ENCODE assay signal across 8 cellular contexts in the genomic region with DNA sequence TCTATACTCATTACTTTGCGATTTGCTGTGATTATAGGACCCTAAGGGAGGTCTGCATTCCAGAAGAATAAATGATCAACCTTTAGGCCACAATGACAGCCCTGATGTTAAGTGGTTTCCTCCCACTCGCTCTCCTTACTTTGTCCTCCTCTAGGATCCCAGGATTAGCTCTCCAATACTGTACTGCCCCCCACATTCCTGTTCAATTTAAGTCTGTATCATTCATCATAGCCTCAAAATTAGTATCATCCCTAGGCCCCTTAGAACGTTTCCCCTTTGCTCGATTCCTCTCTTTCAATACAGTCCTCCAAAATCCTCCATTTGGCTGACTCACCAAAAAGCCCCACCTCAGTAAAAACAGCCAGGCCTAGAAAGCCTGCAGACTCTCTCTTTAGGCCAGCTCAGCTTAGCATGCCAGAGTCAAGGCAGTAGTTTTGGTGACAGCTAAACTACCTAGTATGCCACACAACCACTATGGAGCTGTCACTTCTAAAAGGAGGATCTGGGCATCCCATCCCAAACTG. TPM values are rescaled to one million over a fixed set of nuclear protein-coding genes. Genes with fewer than 3 reads are reported as not detected.
DNase-seq lines count a peak whose midpoint lies in the region; ATAC-seq, FAIRE-seq and TF ChIP-seq lines count a peak whose summit lies in the region.

No MANE protein-coding gene starts in this region.

- no peaks in the 10 kb centered on the region for H4K20me1 ChIP-seq in endothelial cell of umbilical vein (replicated peaks; ENCODE audit: control insufficient read depth, extremely low read depth, insufficient read depth, low read length)

- H3K9me1 ChIP-seq in endothelial cell of umbilical vein (replicated peaks; ENCODE audit: control insufficient read depth, extremely low read depth, insufficient read depth, low read length) = no peaks in the 10 kb centered on the region

- no peak overlapping the region for H3K4me2 ChIP-seq in endothelial cell of umbilical vein (ENCODE audit: insufficient read depth, low read length)

- CTCF ChIA-PET in endothelial cell of umbilical vein (lab: Charles Lee) = interaction anchor here (2.6 to 2.8 kb wide), 2 partner anchors 14 to 28 kb away, joined by 9 to 10 read pairs; no protein-coding TSS in a partner anchor

- no peak for DNase-seq in activated CD4-positive, CD25-positive, alpha-beta regulatory T cell treated with anti-CD3 and anti-CD28 coated beads, Interleukin-2, amount 50 U/mL, for 72 hours
- DNase-seq in SJCRH30 (peak in 1 of 2 experiments; percentile 26), endothelial cell of umbilical vein (ENCODE audit: low read depth, low spot score) (peak; percentile 19), sciatic nerve (ENCODE audit: low spot score) (no peak)
- DNase-seq in stimulated activated CD4-positive, alpha-beta T cell treated with anti-CD3 and anti-CD28 coated beads, Interleukin-1b, Interleukin-23, amount 100 ng/mL, for 24 hours (ENCODE audit: low read depth in 4 of 4, low spot score in 1 of 4) = peak in 3 of 4 experiments; percentile 21 to 25 (median 25)

- peaks cover 22% of the 10 kb centered on the region for H3K4me1 ChIP-seq in SJCRH30
- peaks cover 12% of the 10 kb centered on the region for H3K4me1 ChIP-seq in endothelial cell of umbilical vein (ENCODE audit: control insufficient read depth, extremely low read depth, insufficient read depth, low read length)

- H3K9ac ChIP-seq in endothelial cell of umbilical vein (replicated peaks; ENCODE audit: extremely low read depth, insufficient read depth, low read length) = no peak overlapping the region

- H3K27ac ChIP-seq in SJCRH30 (peak overlapping the region; percentile 6; the same call in 1 of the 2 replicates), endothelial cell of umbilical vein (ENCODE audit: insufficient read depth, low read depth, low read length) (no peak overlapping the region)

- H3K4me3 ChIP-seq in SJCRH30 = no peak overlapping the region
- H3K4me3 ChIP-seq in endothelial cell of umbilical vein (replicated peaks in 1 of 3; ENCODE audit: insufficient read depth in 1 of 3, low read depth in 1 of 3, low read length in 3 of 3) = no peak overlapping the region

- intact Hi-C loops in endothelial cell of umbilical vein (cut with micrococcal nuclease) = no loop called here
- intact Hi-C loops in sciatic nerve (cut with DNase I) = no loop called here

- no peak overlapping the region for H2AFZ ChIP-seq in endothelial cell of umbilical vein (ENCODE audit: low read depth, low read length)

- FAIRE-seq in endothelial cell of umbilical vein (lab: Jason Lieb, UNC) = no peak

- no TSS peak for BruUV-seq in endothelial cell of umbilical vein (replicated peaks; lab: Mats Ljungman, UMichigan)

- peak; percentile 90 to 91 for ATAC-seq in activated CD4-positive, CD25-positive, alpha-beta regulatory T cell treated with anti-CD3 and anti-CD28 coated beads, Interleukin-2, amount 50 U/mL, for 24 hours
- ATAC-seq in HG03135 (IDR thresholded peaks at IDR 0.05; ENCODE audit: unreplicated experiment) = no peak
- ATAC-seq in GM18870 (IDR thresholded peaks at IDR 0.05; ENCODE audit: unreplicated experiment) = no peak
- ATAC-seq in sciatic nerve = no peak

- dilution Hi-C loops in endothelial cell of umbilical vein (cut with MboI; ENCODE audit: extremely low pct_ligation_motif_present, low sequenced_read_pairs) = no loop called here

- no peaks in the 10 kb centered on the region for H3K27me3 ChIP-seq in SJCRH30
- H3K27me3 ChIP-seq in endothelial cell of umbilical vein (ENCODE audit: control insufficient read depth in 2 of 2, insufficient read depth in 2 of 2, low read length in 2 of 2) = no peaks in the 10 kb centered on the region

- no peaks in the 10 kb centered on the region for H3K9me3 ChIP-seq in SJCRH30 (replicated peaks)
- no peaks in the 10 kb centered on the region for H3K9me3 ChIP-seq in endothelial cell of umbilical vein (replicated peaks; ENCODE audit: control insufficient read depth, insufficient read depth, low read length)

- peaks cover 18% of the 10 kb centered on the region for H3K36me3 ChIP-seq in SJCRH30
- peaks cover 0 to 3% of the 10 kb centered on the region in 2 experiments for H3K36me3 ChIP-seq in endothelial cell of umbilical vein (ENCODE audit: control insufficient read depth in 2 of 2, extremely low read depth in 1 of 2, insufficient read depth in 2 of 2, low read length in 2 of 2)

- POLR2A ChIA-PET in endothelial cell of umbilical vein (lab: Charles Lee) = no interaction called here

- TF ChIP-seq POLR2A in endothelial cell of umbilical vein (IDR thresholded peaks at IDR 0.05; ENCODE audit: low read depth, low read length) = no peak

- peaks cover 21% of the 10 kb centered on the region for H3K79me2 ChIP-seq in endothelial cell of umbilical vein (ENCODE audit: control insufficient read depth, insufficient read depth, low read length)

- no peak for TF ChIP-seq CTCF in endothelial cell of umbilical vein (IDR thresholded peaks at IDR 0.05; ENCODE audit: extremely low read depth in 1 of 2, insufficient read depth in 1 of 2, low read depth in 1 of 2, low read length in 2 of 2)

TF ChIP-seq in endothelial cell of umbilical vein, 7 proteins besides CTCF, POLR2A, EP300 and RAD21:
- TF ChIP-seq EZH2 (IDR thresholded peaks at IDR 0.05; ENCODE audit: borderline replicate concordance, low read depth, low read length, severe bottlenecking) (no peak), MYC (IDR thresholded peaks at IDR 0.05; ENCODE audit: low read depth, low read length) (no peak), FOS (IDR thresholded peaks at IDR 0.05; ENCODE audit: borderline replicate concordance, insufficient read depth, low read length) (no peak), JUN (IDR thresholded peaks at IDR 0.05; ENCODE audit: borderline replicate concordance, insufficient read depth, insufficient read length, low read depth) (no peak), MAX (IDR thresholded peaks at IDR 0.05; ENCODE audit: insufficient read depth, insufficient read length) (no peak), POLR2AphosphoS5 (IDR thresholded peaks at IDR 0.05; ENCODE audit: insufficient read depth, low read depth, low read length) (no peak), GATA2 (IDR thresholded peaks at IDR 0.05; ENCODE audit: insufficient read depth, insufficient read length, low read depth, low read length) (no peak)

RNA-seq across cellular contexts. Expression of gene RNF145, which starts 24.4 kb away (rescaled TPM):
- total RNA-seq in SJCRH30 (2014; rRNA removed; shearing (Covaris generic)) = 59.0 and 60.9 TPM in 2 replicates
- total RNA-seq in endothelial cell of umbilical vein (59.7 and 62.3 TPM in 2 replicates), sciatic nerve (68.2 TPM)
- polyA plus RNA-seq in endothelial cell of umbilical vein = 33.6 and 39.4 TPM in 2 replicates
- 35.0 and 41.6 TPM in 2 replicates for polyA plus RNA-seq in endothelial cell of umbilical vein (2011; cell fraction: cytosol; rRNA removed)
- 47.0 and 50.4 TPM in 2 replicates for polyA plus RNA-seq in endothelial cell of umbilical vein (2011; cell fraction: nucleus; rRNA removed)
- polyA plus RNA-seq in endothelial cell of umbilical vein (2012) = 29.8 and 39.8 TPM in 2 replicates
- 73.4 and 80.2 TPM in 2 replicates for polyA minus RNA-seq in endothelial cell of umbilical vein
- polyA minus RNA-seq in endothelial cell of umbilical vein (2011; cell fraction: cytosol; rRNA and poly(A)+ RNA removed) = 20.3 TPM
- 30.4 and 44.2 TPM in 2 replicates for polyA minus RNA-seq in endothelial cell of umbilical vein (2011; cell fraction: nucleus; rRNA and poly(A)+ RNA removed)

Comparison
In these comparisons a context has a peak if more than half of its experiments do, and no peak if none do; other contexts are left out.
1. ATAC-seq: peak in activated CD4-positive, CD25-positive, alpha-beta regulatory T cell treated with anti-CD3 and anti-CD28 coated beads, Interleukin-2, amount 50 U/mL, for 24 hours (2 of 2); none in HG03135 (single experiment), GM18870 (single experiment) and sciatic nerve (single experiment).
2. DNase-seq: peak in endothelial cell of umbilical vein (single experiment) and stimulated activated CD4-positive, alpha-beta T cell treated with anti-CD3 and anti-CD28 coated beads, Interleukin-1b, Interleukin-23, amount 100 ng/mL, for 24 hours (3 of 4); none in activated CD4-positive, CD25-positive, alpha-beta regulatory T cell treated with anti-CD3 and anti-CD28 coated beads, Interleukin-2, amount 50 U/mL, for 72 hours (single experiment) and sciatic nerve (single experiment).